8 cellular contexts compared by ENCODE assay signal in the genomic region with DNA sequence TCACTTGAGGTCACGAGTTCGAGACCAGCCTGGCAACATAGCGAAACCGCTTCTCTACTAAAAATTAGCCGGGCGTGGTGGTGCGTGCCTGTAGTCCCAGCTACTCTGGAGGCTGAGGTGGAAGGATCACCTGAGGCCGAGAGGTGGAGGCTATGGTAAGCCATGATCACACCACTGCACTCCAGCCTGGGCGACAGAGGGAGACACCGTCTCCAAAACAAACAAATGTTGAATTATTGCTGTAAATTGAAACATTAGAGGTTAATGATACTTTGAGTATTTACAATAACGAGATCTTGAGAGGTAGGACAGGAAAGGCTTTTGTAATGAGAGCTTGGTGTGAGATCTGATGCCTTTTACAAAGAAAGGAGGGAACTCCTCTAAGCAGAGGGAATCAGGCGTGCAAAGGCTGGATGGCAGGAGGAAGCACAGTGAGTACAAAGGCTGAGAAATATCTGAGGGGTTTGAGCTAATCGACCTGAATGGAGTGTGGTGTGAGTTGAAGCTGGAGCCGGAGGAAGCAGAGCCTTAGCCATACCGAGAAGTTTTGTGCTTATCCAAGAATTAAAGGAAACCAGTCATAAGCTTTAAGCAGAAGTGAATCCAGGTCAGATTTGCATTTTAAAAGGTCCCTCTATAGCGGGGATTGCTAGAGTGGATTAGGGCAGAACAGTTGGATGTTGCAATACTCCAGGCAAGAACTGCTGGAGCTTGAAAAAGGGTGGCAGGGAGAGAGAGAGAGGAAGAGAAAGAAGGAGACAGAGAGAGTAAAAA. TPM values are rescaled to one million over a fixed set of nuclear protein-coding genes. Genes with fewer than 3 reads are reported as not detected.
DNase-seq lines count a peak whose midpoint lies in the region; TF ChIP-seq lines count a peak whose summit lies in the region.

No MANE protein-coding gene starts in this region.

- H3K9me3 ChIP-seq in HEK293 (ENCODE audit: control insufficient read depth, insufficient read depth, low read depth, low read length) (no peaks in the 10 kb centered on the region), uterus (no peaks in the 10 kb centered on the region)

- peaks cover 13% of the 10 kb centered on the region for H3K4me1 ChIP-seq in HEK293 (ENCODE audit: control insufficient read depth, insufficient read depth, low read length)
- peaks cover 0 to 12% of the 10 kb centered on the region in 2 donors for H3K4me1 ChIP-seq in uterus

- DNase-seq in Ammon's horn (ENCODE audit: low spot score) (peak; percentile 25), OCI-M1 (lab: John Stamatoyannopoulos, UW) (peak; percentile 59), dermis blood vessel endothelial cell (peak; percentile 33), mesothelial cell of epicardium (ENCODE audit: low spot score in 2 of 2, unreplicated experiment in 2 of 2) (no peak), uterus (no peak), hepatic stellate cell (ENCODE audit: low spot score) (no peak), OCI-M2 (lab: John Stamatoyannopoulos, UW; ENCODE audit: unreplicated experiment) (no peak)

- H3K27me3 Mint-ChIP-seq in mesothelial cell of epicardium (ENCODE audit: low read depth), result no peaks in the 10 kb centered on the region

- CTCF ChIA-PET in HEK293 (lab: Yijun Ruan, JAX), result interaction anchor here (0.7 to 2.0 kb wide), 5 partner anchors 8 to 164 kb away, joined by 3 to 6 read pairs (median 5); no protein-coding TSS in a partner anchor

- peaks cover 21% of the 10 kb centered on the region for H3K4me1 Mint-ChIP-seq in mesothelial cell of epicardium

- H3K4me3 Mint-ChIP-seq in mesothelial cell of epicardium, result peak overlapping the region; percentile 99

- peak overlapping the region; percentile 99 for H3K27ac Mint-ChIP-seq in mesothelial cell of epicardium

- H3K4me3 ChIP-seq in HEK293 (ENCODE audit: low read depth, low read length), result peak overlapping the region; percentile 95
- H3K4me3 ChIP-seq in uterus, result peak overlapping the region; percentile 62 to 72

- peaks cover 6% of the 10 kb centered on the region for H3K36me3 Mint-ChIP-seq in mesothelial cell of epicardium

- TF ChIP-seq CTCF in HEK293 (tag by site-specific recombination; IDR thresholded peaks at IDR 0.05) (peak; percentile 19; the same call in 1 of the 2 replicates), mesothelial cell of epicardium (IDR thresholded peaks at IDR 0.05; ENCODE audit: unreplicated experiment) (no peak), uterus (IDR thresholded peaks at IDR 0.05) (no peak)

- intact Hi-C loops in uterus (cut with DNase I; ENCODE audit: low total_unique reads), result no loop called here

- H3K27me3 ChIP-seq in uterus, result no peaks in the 10 kb centered on the region

- POLR2A ChIA-PET in HEK293 (lab: Yijun Ruan, JAX), result interaction anchor here (1.1 to 2.5 kb wide), 5 partner anchors 7 to 156 kb away, joined by 3 to 27 read pairs (median 5); a partner anchor contains a TSS

- peaks cover 29 to 42% of the 10 kb centered on the region in 2 experiments for H3K36me3 ChIP-seq in HEK293 (ENCODE audit: control insufficient read depth in 2 of 2, insufficient read depth in 1 of 2, low read length in 2 of 2)
- H3K36me3 ChIP-seq in uterus, result no peaks in the 10 kb centered on the region

- TF ChIP-seq POLR2A in uterus (IDR thresholded peaks at IDR 0.05), result no peak

- H3K27ac ChIP-seq in HEK293 (ENCODE audit: extremely low read depth, low read depth, low read length) (peak overlapping the region; percentile 91), uterus (peak overlapping the region; percentile 92 to 95)

- H3K9me3 Mint-ChIP-seq in mesothelial cell of epicardium, result no peaks in the 10 kb centered on the region

TF ChIP-seq in HEK293, 187 proteins besides CTCF, POLR2A, EP300 and RAD21 (continues in another document):
- peak; percentile 72 for TF ChIP-seq ZBTB17 (tag by site-specific recombination; IDR thresholded peaks at IDR 0.05)
- TF ChIP-seq, protein P1, sequence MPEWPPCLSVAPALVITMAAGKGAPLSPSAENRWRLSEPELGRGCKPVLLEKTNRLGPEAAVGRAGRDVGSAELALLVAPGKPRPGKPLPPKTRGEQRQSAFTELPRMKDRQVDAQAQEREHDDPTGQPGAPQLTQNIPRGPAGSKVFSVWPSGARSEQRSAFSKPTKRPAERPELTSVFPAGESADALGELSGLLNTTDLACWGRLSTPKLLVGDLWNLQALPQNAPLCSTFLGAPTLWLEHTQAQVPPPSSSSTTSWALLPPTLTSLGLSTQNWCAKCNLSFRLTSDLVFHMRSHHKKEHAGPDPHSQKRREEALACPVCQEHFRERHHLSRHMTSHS (tag by site-specific recombination; IDR thresholded peaks at IDR 0.05), result no peak
- TF ChIP-seq, protein P2, sequence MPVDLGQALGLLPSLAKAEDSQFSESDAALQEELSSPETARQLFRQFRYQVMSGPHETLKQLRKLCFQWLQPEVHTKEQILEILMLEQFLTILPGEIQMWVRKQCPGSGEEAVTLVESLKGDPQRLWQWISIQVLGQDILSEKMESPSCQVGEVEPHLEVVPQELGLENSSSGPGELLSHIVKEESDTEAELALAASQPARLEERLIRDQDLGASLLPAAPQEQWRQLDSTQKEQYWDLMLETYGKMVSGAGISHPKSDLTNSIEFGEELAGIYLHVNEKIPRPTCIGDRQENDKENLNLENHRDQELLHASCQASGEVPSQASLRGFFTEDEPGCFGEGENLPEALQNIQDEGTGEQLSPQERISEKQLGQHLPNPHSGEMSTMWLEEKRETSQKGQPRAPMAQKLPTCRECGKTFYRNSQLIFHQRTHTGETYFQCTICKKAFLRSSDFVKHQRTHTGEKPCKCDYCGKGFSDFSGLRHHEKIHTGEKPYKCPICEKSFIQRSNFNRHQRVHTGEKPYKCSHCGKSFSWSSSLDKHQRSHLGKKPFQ (tag by site-specific recombination; IDR thresholded peaks at IDR 0.05), result peak; percentile 90
- TF ChIP-seq, protein P3, sequence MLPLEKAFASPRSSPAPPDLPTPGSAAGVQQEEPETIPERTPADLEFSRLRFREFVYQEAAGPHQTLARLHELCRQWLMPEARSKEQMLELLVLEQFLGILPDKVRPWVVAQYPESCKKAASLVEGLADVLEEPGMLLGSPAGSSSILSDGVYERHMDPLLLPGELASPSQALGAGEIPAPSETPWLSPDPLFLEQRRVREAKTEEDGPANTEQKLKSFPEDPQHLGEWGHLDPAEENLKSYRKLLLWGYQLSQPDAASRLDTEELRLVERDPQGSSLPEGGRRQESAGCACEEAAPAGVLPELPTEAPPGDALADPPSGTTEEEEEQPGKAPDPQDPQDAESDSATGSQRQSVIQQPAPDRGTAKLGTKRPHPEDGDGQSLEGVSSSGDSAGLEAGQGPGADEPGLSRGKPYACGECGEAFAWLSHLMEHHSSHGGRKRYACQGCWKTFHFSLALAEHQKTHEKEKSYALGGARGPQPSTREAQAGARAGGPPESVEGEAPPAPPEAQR (tag by site-specific recombination; IDR thresholded peaks at IDR 0.05), result 0 out of 2 replicates have a peak, but pooled peaks have one; percentile 33
- TF ChIP-seq, protein P4, sequence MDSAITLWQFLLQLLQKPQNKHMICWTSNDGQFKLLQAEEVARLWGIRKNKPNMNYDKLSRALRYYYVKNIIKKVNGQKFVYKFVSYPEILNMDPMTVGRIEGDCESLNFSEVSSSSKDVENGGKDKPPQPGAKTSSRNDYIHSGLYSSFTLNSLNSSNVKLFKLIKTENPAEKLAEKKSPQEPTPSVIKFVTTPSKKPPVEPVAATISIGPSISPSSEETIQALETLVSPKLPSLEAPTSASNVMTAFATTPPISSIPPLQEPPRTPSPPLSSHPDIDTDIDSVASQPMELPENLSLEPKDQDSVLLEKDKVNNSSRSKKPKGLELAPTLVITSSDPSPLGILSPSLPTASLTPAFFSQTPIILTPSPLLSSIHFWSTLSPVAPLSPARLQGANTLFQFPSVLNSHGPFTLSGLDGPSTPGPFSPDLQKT (IDR thresholded peaks at IDR 0.05; ENCODE audit: borderline replicate concordance, low read depth, low read length), result no peak
- no peak for TF ChIP-seq ZNF311 (tag by site-specific recombination; IDR thresholded peaks at IDR 0.05; ENCODE audit: borderline replicate concordance)
- no peak for TF ChIP-seq ZNF335 (tag by site-specific recombination; conservative IDR thresholded peaks at IDR 0.05)
- TF ChIP-seq, protein P5, sequence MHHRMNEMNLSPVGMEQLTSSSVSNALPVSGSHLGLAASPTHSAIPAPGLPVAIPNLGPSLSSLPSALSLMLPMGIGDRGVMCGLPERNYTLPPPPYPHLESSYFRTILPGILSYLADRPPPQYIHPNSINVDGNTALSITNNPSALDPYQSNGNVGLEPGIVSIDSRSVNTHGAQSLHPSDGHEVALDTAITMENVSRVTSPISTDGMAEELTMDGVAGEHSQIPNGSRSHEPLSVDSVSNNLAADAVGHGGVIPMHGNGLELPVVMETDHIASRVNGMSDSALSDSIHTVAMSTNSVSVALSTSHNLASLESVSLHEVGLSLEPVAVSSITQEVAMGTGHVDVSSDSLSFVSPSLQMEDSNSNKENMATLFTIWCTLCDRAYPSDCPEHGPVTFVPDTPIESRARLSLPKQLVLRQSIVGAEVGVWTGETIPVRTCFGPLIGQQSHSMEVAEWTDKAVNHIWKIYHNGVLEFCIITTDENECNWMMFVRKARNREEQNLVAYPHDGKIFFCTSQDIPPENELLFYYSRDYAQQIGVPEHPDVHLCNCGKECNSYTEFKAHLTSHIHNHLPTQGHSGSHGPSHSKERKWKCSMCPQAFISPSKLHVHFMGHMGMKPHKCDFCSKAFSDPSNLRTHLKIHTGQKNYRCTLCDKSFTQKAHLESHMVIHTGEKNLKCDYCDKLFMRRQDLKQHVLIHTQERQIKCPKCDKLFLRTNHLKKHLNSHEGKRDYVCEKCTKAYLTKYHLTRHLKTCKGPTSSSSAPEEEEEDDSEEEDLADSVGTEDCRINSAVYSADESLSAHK (tag by site-specific recombination; IDR thresholded peaks at IDR 0.05), result peak; percentile 42; the same call in 1 of the 2 replicates
- TF ChIP-seq ZNF610 (tag by site-specific recombination; IDR thresholded peaks at IDR 0.05; ENCODE audit: borderline replicate concordance), result 0 out of 2 replicates have a peak, but pooled peaks have one; percentile 19

RNA-seq across cellular contexts. Expression of a gene that starts 1.1 kb away (rescaled TPM):
- 23.3 and 25.8 TPM in 2 replicates for total RNA-seq in dermis blood vessel endothelial cell
- 27.2 to 33.2 TPM (median 28.2 TPM) in 3 replicates for total RNA-seq in mesothelial cell of epicardium
- 10 to 100 TPM in 3 of 4 donors, 1 to 10 TPM in 1; 1.2 to 26.3 (median 12.4) TPM for total RNA-seq in uterus

RNA-seq across cellular contexts. Expression of a gene that starts 1.2 kb away (rescaled TPM):
- total RNA-seq in dermis blood vessel endothelial cell (4.1 and 32.9 TPM in 2 replicates), mesothelial cell of epicardium (22.6 to 25.4 TPM (median 24.9 TPM) in 3 replicates), uterus (1 to 10 TPM in 1 of 4 donors, not detected in 3; 9.6 TPM)

RNA-seq across cellular contexts. Expression of a gene that starts 12.5 kb away (rescaled TPM):
- total RNA-seq in dermis blood vessel endothelial cell, result 18.4 and 24.0 TPM in 2 replicates
- 24.0 to 26.4 TPM (median 25.2 TPM) in 3 replicates for total RNA-seq in mesothelial cell of epicardium
- 10 to 100 TPM in 3 of 4 donors, 1 to 10 TPM in 1; 7.2 to 38.7 (median 29.4) TPM for total RNA-seq in uterus

RNA-seq across cellular contexts. Expression of a gene that starts 21.3 kb away (rescaled TPM):
- total RNA-seq in dermis blood vessel endothelial cell, result not detected in 2 replicates
- total RNA-seq in mesothelial cell of epicardium, result not detected in 3 replicates
- not detected for total RNA-seq in uterus

RNA-seq across cellular contexts. Expression of a gene that starts 43.3 kb away (rescaled TPM):
- total RNA-seq in dermis blood vessel endothelial cell (not detected in 2 replicates), mesothelial cell of epicardium (0.14 TPM in 1 of 3 replicates, not detected in the others), uterus (10 to 100 TPM in 1 of 4 donors, 1 to 10 TPM in 3; 2.4 to 10.5 (median 7.0) TPM)

Comparison
In these comparisons a context has a peak if more than half of its experiments do, and no peak if none do; other contexts are left out.
1. DNase-seq: peak in Ammon's horn (single experiment), OCI-M1 (single experiment) and dermis blood vessel endothelial cell (single experiment); none in mesothelial cell of epicardium (0 of 2), uterus (0 of 2), hepatic stellate cell (single experiment) and OCI-M2 (single experiment).